Comparison of ENCODE assay signal across 9 cellular contexts in the genomic region with DNA sequence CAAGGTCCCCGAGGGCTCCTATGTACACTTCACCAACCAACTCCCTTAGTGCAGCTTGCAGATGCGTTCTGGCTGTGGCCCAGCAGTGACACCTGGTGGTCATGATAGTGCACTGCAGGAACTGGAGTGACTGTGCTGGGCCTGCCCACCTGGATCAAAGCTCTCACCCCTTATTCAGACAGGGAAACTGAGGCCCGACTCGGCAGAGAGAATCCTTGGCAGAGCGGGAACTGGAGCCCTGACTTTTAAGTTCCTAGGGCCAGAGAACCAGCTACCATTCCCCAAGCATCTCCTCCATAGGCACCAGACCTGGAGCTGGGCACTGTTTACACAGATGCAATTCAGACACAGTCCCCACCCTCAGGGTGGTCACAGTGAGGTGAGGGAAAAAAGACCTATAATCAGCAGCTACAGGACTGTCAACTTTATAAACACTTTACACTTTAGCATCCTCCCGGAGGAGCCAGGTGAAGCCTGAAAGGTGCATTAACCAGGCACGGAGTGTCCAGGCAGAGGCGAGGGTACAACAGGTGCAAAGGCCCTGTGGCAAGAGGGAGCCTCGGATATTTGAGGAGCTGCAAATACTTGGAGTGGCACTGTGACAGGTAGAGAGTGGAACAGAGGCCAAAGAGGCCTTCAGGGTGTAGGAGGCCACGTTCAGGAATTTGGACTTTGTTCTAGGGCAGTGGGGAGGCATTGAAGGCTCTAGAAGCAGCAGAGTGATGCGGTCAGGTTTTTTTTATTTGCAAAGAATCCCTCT. TPM values are rescaled to one million over a fixed set of nuclear protein-coding genes. Genes with fewer than 3 reads are reported as not detected.
DNase-seq lines count a peak whose midpoint lies in the region; ATAC-seq and TF ChIP-seq lines count a peak whose summit lies in the region.
"Had no signal": no experiment of that assay in that cellular context is flagged by ENCODE, and none has a peak within 500 bp of the region (broad histone marks: within the 10 kb centered on the region; RNA-seq: fewer than 3 reads in every experiment).

No MANE protein-coding gene starts in this region.

- ATAC-seq in GM19351 (IDR thresholded peaks at IDR 0.05; ENCODE audit: unreplicated experiment), result no peak

- WGBS in hepatocyte (ENCODE audit: low lambda C conversion rate, missing lambda C conversion rate), result 41% methylated on average over 11 of the region's 11 CpGs
- WGBS in spleen, 5 donors, result 51 to 64% (median 51%) methylated on average over 8 to 11 of the region's 11 CpGs

- H3K27me3 ChIP-seq in MG63, result no peaks in the 10 kb centered on the region
- H3K27me3 ChIP-seq in hepatocyte, result no peaks in the 10 kb centered on the region
- peaks cover 0 to 6% (median 0%) of the 10 kb centered on the region in 7 donors for H3K27me3 ChIP-seq in spleen (replicated peaks in 1 of 7)
- H3K27me3 ChIP-seq: BLaER1 had no signal

- no peak overlapping the region for H3K4me2 ChIP-seq in hepatocyte
- H3K4me2 ChIP-seq: BLaER1 had no signal

- TF ChIP-seq POLR2A in spleen (IDR thresholded peaks at IDR 0.05), result no peak

- H3K36me3 ChIP-seq in MG63, result no peaks in the 10 kb centered on the region
- no peaks in the 10 kb centered on the region for H3K36me3 ChIP-seq in hepatocyte (replicated peaks; ENCODE audit: insufficient read depth, low read depth)
- H3K36me3 ChIP-seq in spleen, result peaks cover 0 to 38% (median 3%) of the 10 kb centered on the region in 6 donors
- H3K36me3 ChIP-seq: BLaER1 had no signal

- DNase-seq in NCI-H2029 (lab: John Stamatoyannopoulos, UW) (peak; percentile 17), NCI-H2029 treated with DMSO at 0.1 percent for 48 hours (lab: John Stamatoyannopoulos, UW) (no peak), MG63 (peak; percentile 45), T-helper 2 cell (peak; percentile 22 to 66 (median 49)), amygdala (lab: John Stamatoyannopoulos, UW) (peak in 43 of 56 donors; percentile 8 to 81 (median 44)), hepatocyte (ENCODE audit: low spot score) (peak; percentile 77), spleen (peak; percentile 90)

- H3K27ac ChIP-seq in hepatocyte, result no peak overlapping the region
- H3K27ac ChIP-seq in spleen, result peak overlapping the region in 4 of 8 donors; percentile 44 to 58 (median 50)
- H3K27ac ChIP-seq: BLaER1 had no signal

- intact Hi-C loops in spleen (cut with DNase I; ENCODE audit: low total_unique reads), result no loop called here

- no peak overlapping the region for H2AFZ ChIP-seq in hepatocyte

- H3K4me3 ChIP-seq in MG63, result no peak overlapping the region
- H3K4me3 ChIP-seq in hepatocyte, result no peak overlapping the region
- no peak overlapping the region for H3K4me3 ChIP-seq in spleen
- H3K4me3 ChIP-seq: BLaER1 had no signal

- H3K9me3 ChIP-seq in MG63 (peaks cover 9% of the 10 kb centered on the region; the same call in 1 of the 2 replicates), hepatocyte (ENCODE audit: low read depth) (peaks cover 5% of the 10 kb centered on the region), spleen (peaks cover 0 to 25% (median 14%) of the 10 kb centered on the region in 8 donors)

- peaks cover 7% of the 10 kb centered on the region for H3K4me1 ChIP-seq in hepatocyte (ENCODE audit: insufficient read depth)
- peaks cover 0 to 13% (median 9%) of the 10 kb centered on the region in 6 donors for H3K4me1 ChIP-seq in spleen
- H3K4me1 ChIP-seq: BLaER1 had no signal

- TF ChIP-seq CTCF in hepatocyte (IDR thresholded peaks at IDR 0.05; ENCODE audit: poor library complexity) (peak; percentile 91), spleen (IDR thresholded peaks at IDR 0.05 in 8 of 11, conservative IDR thresholded peaks at IDR 0.05 in 3 of 11) (peak; percentile 91 to 97 (median 94))

- H3K9me2 ChIP-seq in hepatocyte (replicated peaks; ENCODE audit: insufficient read depth), result no peaks in the 10 kb centered on the region

- H4K20me1 ChIP-seq in hepatocyte (ENCODE audit: insufficient read depth, poor library complexity, severe bottlenecking), result no peaks in the 10 kb centered on the region

- no peaks in the 10 kb centered on the region for H3K79me2 ChIP-seq in hepatocyte

RNA-seq across cellular contexts. Expression of a gene that starts 22.0 kb away (rescaled TPM):
- total RNA-seq in MG63 (2014; rRNA removed; shearing (Covaris generic); ENCODE audit: low replicate concordance), result 18.3 and 46.7 TPM in 2 replicates
- total RNA-seq in hepatocyte (25.8 and 27.2 TPM in 2 replicates), spleen (10 to 100 TPM; 17.6 to 45.8 (median 24.7) TPM)
- polyA plus RNA-seq in hepatocyte (46.7 and 58.1 TPM in 2 replicates), spleen (10 to 100 TPM; 16.3 to 36.5 (median 23.9) TPM)

RNA-seq across cellular contexts. Expression of a gene that starts 22.3 kb away (rescaled TPM):
- 149 and 159 TPM in 2 replicates for total RNA-seq in MG63 (2014; rRNA removed; shearing (Covaris generic); ENCODE audit: low replicate concordance)
- total RNA-seq in hepatocyte (161 TPM in 2 replicates), spleen (100 to 1,000 TPM; 181 to 282 (median 266) TPM)
- polyA plus RNA-seq in hepatocyte (269 and 315 TPM in 2 replicates), spleen (100 to 1,000 TPM; 127 to 207 (median 204) TPM)

RNA-seq across cellular contexts. Expression of a gene that starts 40.1 kb away (rescaled TPM):
- total RNA-seq in MG63 (2014; rRNA removed; shearing (Covaris generic); ENCODE audit: low replicate concordance), result 1.4 and 2.7 TPM in 2 replicates
- 11.5 and 12.6 TPM in 2 replicates for total RNA-seq in hepatocyte
- polyA plus RNA-seq in hepatocyte, result 14.7 and 15.0 TPM in 2 replicates
- 10 to 100 TPM; 38.0 to 90.3 (median 62.0) TPM for total RNA-seq in spleen
- 10 to 100 TPM; 18.5 to 62.6 (median 60.4) TPM for polyA plus RNA-seq in spleen
